8 cellular contexts compared by ENCODE assay signal in the genomic region with DNA sequence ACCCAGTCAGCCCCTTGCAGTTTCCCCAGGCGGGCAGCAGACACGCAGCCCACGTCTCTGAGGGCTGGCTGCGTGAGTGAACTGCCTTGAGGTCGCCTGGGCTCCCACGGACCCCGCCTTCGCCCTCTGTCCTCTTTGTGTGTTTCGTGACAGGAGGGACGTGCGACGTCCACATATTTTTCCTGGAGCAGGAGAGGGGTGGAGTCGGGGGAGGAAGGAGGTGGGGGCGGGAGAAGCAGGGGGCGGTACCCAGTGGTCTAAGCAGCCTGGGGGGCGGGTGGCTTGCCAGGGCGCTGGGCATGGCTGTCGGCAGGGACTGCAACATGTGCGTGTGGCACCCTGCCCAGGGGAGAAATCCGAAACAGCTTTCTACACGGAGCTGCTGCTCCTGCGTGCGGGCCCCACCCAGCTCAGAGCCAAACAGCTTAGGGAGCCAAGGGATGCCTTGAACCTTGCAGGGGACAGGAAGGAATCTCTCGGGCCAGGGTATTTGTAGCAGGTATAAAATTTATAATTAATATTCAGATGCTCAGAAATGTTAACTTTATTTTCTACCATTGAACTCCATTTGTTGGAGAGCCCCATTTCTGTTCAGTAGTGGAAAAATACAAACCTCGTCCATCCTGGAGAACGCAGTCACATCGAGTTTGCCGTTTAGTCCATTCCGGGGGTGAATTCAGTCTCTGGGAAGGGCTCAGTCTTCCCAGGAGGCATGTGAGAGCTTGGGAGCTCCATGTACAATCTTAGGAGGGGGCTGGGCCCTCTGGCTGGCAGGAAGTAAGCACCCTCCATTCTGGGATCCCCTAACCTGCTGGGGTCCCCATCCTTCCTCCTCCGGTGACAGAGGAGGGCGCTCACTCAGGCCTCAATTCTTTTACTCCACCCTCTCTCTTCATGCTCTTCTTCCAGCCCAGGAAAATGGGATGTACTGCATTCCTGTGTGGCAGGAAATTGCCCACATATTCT.
A peak's percentile ranks its signal among the peaks of the same experiment; 100 is the strongest.
DNase-seq lines count a peak whose midpoint lies in the region; ATAC-seq and TF ChIP-seq lines count a peak whose summit lies in the region.

No MANE protein-coding gene starts in this region.

- in situ Hi-C loops in SK-MEL-5 (cut with HindIII; ENCODE audit: low pct_unique_long_range_greater_than_20kb, low sequenced_read_pairs) = no loop called here

- H3K36me3 ChIP-seq in H7 (replicated peaks; ENCODE audit: control insufficient read depth, insufficient read depth, low read length) = no peaks in the 10 kb centered on the region

- peaks cover 25% of the 10 kb centered on the region for H3K27me3 Mint-ChIP-seq in mesothelial cell of epicardium (ENCODE audit: low read depth)
- H3K27me3 Mint-ChIP-seq in activated CD4-positive, alpha-beta memory T cell treated with anti-CD3 and anti-CD28 coated beads for 36 hours = peaks cover 16% of the 10 kb centered on the region

- TF ChIP-seq CTCF in AG04450 (IDR thresholded peaks at IDR 0.05; ENCODE audit: low read depth, low read length) (no peak), epithelial cell of proximal tubule (conservative IDR thresholded peaks at IDR 0.05; ENCODE audit: low read depth, low read length) (no peak), mesothelial cell of epicardium (IDR thresholded peaks at IDR 0.05; ENCODE audit: unreplicated experiment) (no peak)

- intact Hi-C loops in activated CD4-positive, alpha-beta memory T cell treated with anti-CD3 and anti-CD28 coated beads for 36 hours (cut with micrococcal nuclease) = no loop called here

- H3K27me3 ChIP-seq in AG04450 (ENCODE audit: control insufficient read depth, insufficient read depth, low read length) (no peaks in the 10 kb centered on the region), H7 (ENCODE audit: control insufficient read depth, insufficient read depth, low read length) (peaks cover 3% of the 10 kb centered on the region; the same call in 1 of the 2 replicates)

- POLR2A ChIA-PET in AG04450 (lab: Yijun Ruan, JAX) = interaction anchor here (0.6 to 1.1 kb wide), 3 partner anchors 10 to 752 kb away, joined by 4 to 7 read pairs (median 4); no protein-coding TSS in a partner anchor
- POLR2A ChIA-PET in activated CD4-positive, alpha-beta memory T cell treated with anti-CD3 and anti-CD28 coated beads for 36 hours (lab: Charles Lee) = no interaction called here

- no peaks in the 10 kb centered on the region for H3K36me3 Mint-ChIP-seq in mesothelial cell of epicardium
- H3K36me3 Mint-ChIP-seq in activated CD4-positive, alpha-beta memory T cell treated with anti-CD3 and anti-CD28 coated beads for 36 hours = no peaks in the 10 kb centered on the region

- peak overlapping the region; percentile 59 for H3K4me3 Mint-ChIP-seq in mesothelial cell of epicardium
- no peak overlapping the region for H3K4me3 Mint-ChIP-seq in activated CD4-positive, alpha-beta memory T cell treated with anti-CD3 and anti-CD28 coated beads for 36 hours

- H3K27ac ChIP-seq in AG04450 (ENCODE audit: low read depth, low read length) = peak overlapping the region; percentile 61

- no peak for DNase-seq in AG04450 (ENCODE audit: low read depth, low spot score)
- DNase-seq in H7 = peak; percentile 87
- DNase-seq in SK-MEL-5 (ENCODE audit: low read depth, low spot score) = peak; percentile 62
- DNase-seq in epithelial cell of proximal tubule (ENCODE audit: low read depth) = no peak
- DNase-seq in mesothelial cell of epicardium (ENCODE audit: low spot score in 2 of 2, unreplicated experiment in 2 of 2) = no peak
- peak; percentile 86 for DNase-seq in ureter (ENCODE audit: low spot score)
- DNase-seq in activated CD4-positive, alpha-beta memory T cell treated with anti-CD3 and anti-CD28 coated beads for 36 hours = no peak

- peaks cover 23% of the 10 kb centered on the region for H3K4me1 Mint-ChIP-seq in mesothelial cell of epicardium
- H3K4me1 Mint-ChIP-seq in activated CD4-positive, alpha-beta memory T cell treated with anti-CD3 and anti-CD28 coated beads for 36 hours (ENCODE audit: low read depth) = peaks cover 17% of the 10 kb centered on the region

- H3K4me3 ChIP-seq in AG04450 (ENCODE audit: low read depth, low read length) = peak overlapping the region; percentile 31
- H3K4me3 ChIP-seq in H7 (ENCODE audit: insufficient read depth, low read depth, low read length) = peak overlapping the region; percentile 51
- peak overlapping the region; percentile 49 for H3K4me3 ChIP-seq in epithelial cell of proximal tubule (ENCODE audit: low read depth, low read length)

- H3K27ac Mint-ChIP-seq in mesothelial cell of epicardium = no peak overlapping the region
- H3K27ac Mint-ChIP-seq in activated CD4-positive, alpha-beta memory T cell treated with anti-CD3 and anti-CD28 coated beads for 36 hours = no peak overlapping the region

- ATAC-seq in GM21737 (IDR thresholded peaks at IDR 0.05; ENCODE audit: unreplicated experiment) = no peak

- peaks cover 9% of the 10 kb centered on the region for H3K9me3 Mint-ChIP-seq in mesothelial cell of epicardium
- H3K9me3 Mint-ChIP-seq in activated CD4-positive, alpha-beta memory T cell treated with anti-CD3 and anti-CD28 coated beads for 36 hours = no peaks in the 10 kb centered on the region

- no peaks in the 10 kb centered on the region for H3K9me3 ChIP-seq in AG04450 (ENCODE audit: control insufficient read depth, insufficient read depth, low read length)

- CTCF ChIA-PET in AG04450 (lab: Charles Lee) = interaction anchor here (0.7 to 1.4 kb wide), 3 partner anchors 24 to 218 kb away, joined by 3 to 4 read pairs (median 4); no protein-coding TSS in a partner anchor
- CTCF ChIA-PET in activated CD4-positive, alpha-beta memory T cell treated with anti-CD3 and anti-CD28 coated beads for 36 hours (lab: Charles Lee) = no interaction called here

Comparison
In these comparisons a context has a peak if more than half of its experiments do, and no peak if none do; other contexts are left out.
1. DNase-seq: peak in H7 (single experiment), SK-MEL-5 (single experiment) and ureter (single experiment); none in AG04450 (single experiment), epithelial cell of proximal tubule (single experiment), mesothelial cell of epicardium (0 of 2) and activated CD4-positive, alpha-beta memory T cell treated with anti-CD3 and anti-CD28 coated beads for 36 hours (single experiment).
2. Peak in every context shown above with its lines, with median percentiles within 50 percentile points of each other: H3K4me3 ChIP-seq.